Comparison of ENCODE assay signal across 5 cellular contexts in genomic region chr12:63029676-63030075, GRCh38.
"Had no signal": no experiment of that assay in that cellular context is flagged by ENCODE, and none has a peak within 500 bp of the region (broad histone marks: within the 10 kb centered on the region; RNA-seq: fewer than 3 reads in every experiment).

No MANE protein-coding gene starts in this region.

- H3K4me3 ChIP-seq: K562 had no signal

- DNase-seq: IMR-90, KBM-7, KG1 had no signal

- H3K27ac ChIP-seq: HL-60 had no signal
